In the genomic region with DNA sequence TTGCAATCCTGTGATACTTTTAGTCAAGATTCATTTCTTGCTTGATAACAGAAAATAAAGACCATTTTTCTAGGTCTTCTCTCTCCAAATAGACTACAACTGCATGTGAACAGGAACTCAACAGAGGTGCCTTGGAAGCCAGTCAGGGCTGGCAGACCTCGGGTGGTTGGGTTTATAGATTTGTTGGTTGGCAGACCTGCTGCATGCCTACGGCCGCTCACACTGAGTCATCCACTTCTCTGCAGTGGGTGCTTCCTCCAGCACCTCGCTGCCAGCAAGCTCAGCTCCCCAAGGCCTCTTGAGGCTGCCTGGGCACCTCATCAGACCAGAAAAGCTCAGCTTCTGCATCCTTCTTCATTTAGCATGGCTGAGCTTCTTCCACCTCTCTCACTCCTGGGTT, we compare ENCODE assay signal across 14 cellular contexts. TPM values are rescaled to one million over a fixed set of nuclear protein-coding genes. Genes with fewer than 3 reads are reported as not detected.
A peak's percentile ranks its signal among the peaks of the same experiment; 100 is the strongest.
DNase-seq lines count a peak whose midpoint lies in the region; ATAC-seq and TF ChIP-seq lines count a peak whose summit lies in the region.
"Had no signal": no experiment of that assay in that cellular context is flagged by ENCODE, and none has a peak within 500 bp of the region (broad histone marks: within the 10 kb centered on the region; RNA-seq: fewer than 3 reads in every experiment).

No MANE protein-coding gene starts in this region.

- peaks cover 7% of the 10 kb centered on the region for H3K27me3 ChIP-seq in adrenal gland
- no peaks in the 10 kb centered on the region for H3K27me3 ChIP-seq in thyroid gland
- H3K27me3 ChIP-seq: tibial artery had no signal

- peaks cover 0 to 12% of the 10 kb centered on the region in 2 donors for H3K4me1 ChIP-seq in adrenal gland (replicated peaks in 1 of 2)
- peaks cover 24 to 31% of the 10 kb centered on the region in 2 donors for H3K4me1 ChIP-seq in thyroid gland

- DNase-seq in NCI-H2196 (lab: John Stamatoyannopoulos, UW; ENCODE audit: unreplicated experiment) = peak; percentile 4
- no peak for DNase-seq in NCI-H2196 treated with DMSO at 0.1 percent for 48 hours (lab: John Stamatoyannopoulos, UW; ENCODE audit: unreplicated experiment)
- peak; percentile 26 to 66 (median 60) for DNase-seq in adrenal gland
- DNase-seq in kidney glomerular epithelial cell (lab: John Stamatoyannopoulos, UW) = peak; percentile 80
- DNase-seq in thyroid gland = peak; percentile 97
- no peak for DNase-seq in T-helper 17 cell
- DNase-seq: activated CD4-positive, alpha-beta T cell treated with anti-CD3 and anti-CD28 coated beads, Interleukin-2, amount 10 ng/mL, durations not matched to agents 7 days and 5 days had no signal

- intact Hi-C loops in adrenal gland (cut with DNase I) (no loop called here), thyroid gland (cut with DNase I) (no loop called here)

- H3K9me3 ChIP-seq in adrenal gland (replicated peaks in 1 of 3) (no peaks in the 10 kb centered on the region), thyroid gland (no peaks in the 10 kb centered on the region), T-helper 17 cell (ENCODE audit: control insufficient read depth, low read length, poor library complexity, severe bottlenecking) (no peaks in the 10 kb centered on the region)
- H3K9me3 ChIP-seq: tibial artery had no signal

- TF ChIP-seq CTCF in adrenal gland (IDR thresholded peaks at IDR 0.05) (no peak), thyroid gland (IDR thresholded peaks at IDR 0.05) (no peak)

- 12 to 35% (median 19%) methylated on average over 3 to 4 of the region's 4 CpGs for WGBS in adrenal gland, 4 donors
- WGBS in thyroid gland, 2 donors = 16 to 20% methylated on average over 4 of the region's 4 CpGs

- peaks cover 64% of the 10 kb centered on the region for H3K27me3 Mint-ChIP-seq in T-helper 17 cell

- peaks cover 4% of the 10 kb centered on the region for H3K4me1 Mint-ChIP-seq in T-helper 17 cell
- H3K4me1 Mint-ChIP-seq: activated CD4-positive, alpha-beta T cell treated with anti-CD3 and anti-CD28 coated beads, Interleukin-2, amount 10 ng/mL, durations not matched to agents 7 days and 5 days; IgD-negative memory B cell had no signal

- H3K4me3 Mint-ChIP-seq in T-helper 17 cell = no peak overlapping the region
- H3K4me3 Mint-ChIP-seq: activated CD4-positive, alpha-beta T cell treated with anti-CD3 and anti-CD28 coated beads, Interleukin-2, amount 10 ng/mL, durations not matched to agents 7 days and 5 days; IgD-negative memory B cell; neural crest cell had no signal

- no peak overlapping the region for H3K27ac Mint-ChIP-seq in T-helper 17 cell
- H3K27ac Mint-ChIP-seq: activated CD4-positive, alpha-beta T cell treated with anti-CD3 and anti-CD28 coated beads, Interleukin-2, amount 10 ng/mL, durations not matched to agents 7 days and 5 days had no signal

- ATAC-seq in T-helper 17 cell (no peak), HG02678 (IDR thresholded peaks at IDR 0.05; ENCODE audit: unreplicated experiment) (no peak), GM18861 (IDR thresholded peaks at IDR 0.05; ENCODE audit: unreplicated experiment) (no peak)

- H3K4me3 ChIP-seq in adrenal gland = no peak overlapping the region
- no peak overlapping the region for H3K4me3 ChIP-seq in thyroid gland (replicated peaks in 1 of 3)
- H3K4me3 ChIP-seq: SK-N-MC, tibial artery had no signal

- H3K27ac ChIP-seq in adrenal gland = peak overlapping the region in 1 of 5 donors; percentile 50
- H3K27ac ChIP-seq in thyroid gland = peak overlapping the region; percentile 52 to 90 (median 87)
- H3K27ac ChIP-seq: 22Rv1, SK-N-MC had no signal

- no peaks in the 10 kb centered on the region for H3K36me3 ChIP-seq in adrenal gland (replicated peaks in 1 of 2)
- H3K36me3 ChIP-seq in thyroid gland = no peaks in the 10 kb centered on the region
- H3K36me3 ChIP-seq: tibial artery had no signal

- H3K36me3 Mint-ChIP-seq in T-helper 17 cell (ENCODE audit: low read depth) = no peaks in the 10 kb centered on the region

- TF ChIP-seq POLR2A in adrenal gland (IDR thresholded peaks at IDR 0.05) (no peak), thyroid gland (IDR thresholded peaks at IDR 0.05) (peak in 1 of 2 donors; percentile 38)

RNA-seq across cellular contexts. Expression of a gene that starts 9.1 kb away (rescaled TPM):
- total RNA-seq in adrenal gland (1 to 10 TPM; 1.7 to 9.4 (median 4.5) TPM), thyroid gland (100 to 1,000 TPM; 135 to 356 (median 299) TPM), T-helper 17 cell (1 to 10 TPM; 1.8 to 3.0 TPM)
- polyA plus RNA-seq in adrenal gland = 1 to 10 TPM; 1.4 to 3.2 (median 2.5) TPM

Comparison
In these comparisons a context has a peak if more than half of its experiments do, and no peak if none do; other contexts are left out.
1. DNase-seq: peak in NCI-H2196 (single experiment), adrenal gland (7 of 7), kidney glomerular epithelial cell (single experiment) and thyroid gland (2 of 2); none in NCI-H2196 treated with DMSO at 0.1 percent for 48 hours (single experiment) and T-helper 17 cell (0 of 3).
2. RNA of a gene that starts 9.1 kb away (total RNA-seq): 135 to 356 TPM in thyroid gland; 1.7 to 9.4 TPM in adrenal gland and 1.8 to 3.0 TPM in T-helper 17 cell; every median in the first group is over 10 times any median in the second.